Comparison of ENCODE assay signal across 24 cellular contexts in the genomic region with DNA sequence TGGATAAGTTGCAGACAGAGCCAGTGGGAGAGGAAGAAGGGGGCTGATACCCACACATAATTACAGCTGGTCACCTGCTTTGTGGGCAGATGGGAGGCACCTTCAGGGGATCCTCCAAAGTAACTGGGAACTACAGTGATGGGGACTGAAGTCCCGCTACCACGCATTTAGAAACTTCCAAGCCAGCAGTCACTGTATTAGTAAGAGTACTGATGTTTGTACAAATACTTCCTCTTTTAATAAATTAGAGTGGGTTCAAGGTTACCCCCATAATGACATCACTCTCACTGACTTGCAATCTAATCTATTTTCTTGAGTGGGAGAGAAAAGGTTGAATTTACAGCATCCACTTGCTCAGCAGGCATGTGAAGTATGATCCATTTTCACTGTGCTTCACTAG.
"Had no signal": no experiment of that assay in that cellular context is flagged by ENCODE, and none has a peak within 500 bp of the region (broad histone marks: within the 10 kb centered on the region; RNA-seq: fewer than 3 reads in every experiment).

No MANE protein-coding gene starts in this region.

- H3K4me3 Mint-ChIP-seq: mesothelial cell of epicardium; naive B cell; natural killer cell; stimulated activated memory B cell treated with anti-CD40 and anti-IgM and Interleukin-4, amounts not matched to agents 10 μg/mL and 1 μg/mL and 100 μg/mL, for 72 hours had no signal

- H3K27ac Mint-ChIP-seq: mesothelial cell of epicardium; naive B cell; natural killer cell; progenitor cell of endocrine pancreas; stimulated activated memory B cell treated with anti-CD40 and anti-IgM and Interleukin-4, amounts not matched to agents 10 μg/mL and 1 μg/mL and 100 μg/mL, for 72 hours had no signal

- DNase-seq: islet precursor cell; left ventricle myocardium inferior; mesendoderm; naive B cell; natural killer cell; ovary; right lobe of liver; stimulated activated CD4-positive, alpha-beta T cell treated with anti-CD3 and anti-CD28 coated beads, Interleukin-1b, Interleukin-23, amount 100 ng/mL, for 48 hours; stimulated activated CD4-positive, alpha-beta T cell treated with anti-CD3 and anti-CD28 coated beads, Interleukin-2, amount 100 ng/mL, for 48 hours; stimulated activated CD4-positive, alpha-beta T cell treated with anti-CD3 and anti-CD28 coated beads, Interleukin-4, amount 100 ng/mL, for 4 hours; stimulated activated CD8-positive, alpha-beta memory T cell treated with anti-CD3 and anti-CD28 coated beads, Interleukin-4, amount 100 ng/mL, for 48 hours; stimulated activated naive CD8-positive, alpha-beta T cell treated with anti-CD3 and anti-CD28 coated beads, Interleukin-15, Interleukin-2, amounts not matched to agents 100 U/mL and 50 U/mL, for 24 hours; tibial artery; trophoblast cell; upper lobe of right lung had no signal

- H3K4me1 ChIP-seq: left ventricle myocardium inferior, right lobe of liver had no signal

- H3K9me3 Mint-ChIP-seq: natural killer cell; stimulated activated memory B cell treated with anti-CD40 and anti-IgM and Interleukin-4, amounts not matched to agents 10 μg/mL and 1 μg/mL and 100 μg/mL, for 72 hours had no signal

- H3K9me3 ChIP-seq: left ventricle myocardium inferior, ovary, right atrium auricular region, right lobe of liver, suprapubic skin, thoracic aorta, tibial artery, upper lobe of right lung had no signal

- ATAC-seq: natural killer cell; right lobe of liver; stimulated activated memory B cell treated with anti-CD40 and anti-IgM and Interleukin-4, amounts not matched to agents 10 μg/mL and 1 μg/mL and 100 μg/mL, for 72 hours; stimulated activated naive CD8-positive, alpha-beta T cell treated with anti-CD3 and anti-CD28 coated beads, Interleukin-15, Interleukin-2, amounts not matched to agents 100 U/mL and 50 U/mL, for 24 hours; upper lobe of right lung had no signal

- H3K27ac ChIP-seq: hepatocyte, left ventricle myocardium inferior, ovary, right atrium auricular region, right lobe of liver, suprapubic skin, thoracic aorta, tibial artery, upper lobe of right lung had no signal

- H3K4me3 ChIP-seq: hepatocyte, left ventricle myocardium inferior, lung, ovary, right atrium auricular region, right lobe of liver, smooth muscle cell, suprapubic skin, thoracic aorta, tibial artery, upper lobe of right lung had no signal

- H3K36me3 ChIP-seq: left ventricle myocardium inferior, ovary, right atrium auricular region, right lobe of liver, suprapubic skin, thoracic aorta, tibial artery, upper lobe of right lung had no signal

- H3K36me3 Mint-ChIP-seq: mesothelial cell of epicardium; natural killer cell; stimulated activated memory B cell treated with anti-CD40 and anti-IgM and Interleukin-4, amounts not matched to agents 10 μg/mL and 1 μg/mL and 100 μg/mL, for 72 hours had no signal
